Comparison of ENCODE assay signal across 1 cellular context in the genomic region with DNA sequence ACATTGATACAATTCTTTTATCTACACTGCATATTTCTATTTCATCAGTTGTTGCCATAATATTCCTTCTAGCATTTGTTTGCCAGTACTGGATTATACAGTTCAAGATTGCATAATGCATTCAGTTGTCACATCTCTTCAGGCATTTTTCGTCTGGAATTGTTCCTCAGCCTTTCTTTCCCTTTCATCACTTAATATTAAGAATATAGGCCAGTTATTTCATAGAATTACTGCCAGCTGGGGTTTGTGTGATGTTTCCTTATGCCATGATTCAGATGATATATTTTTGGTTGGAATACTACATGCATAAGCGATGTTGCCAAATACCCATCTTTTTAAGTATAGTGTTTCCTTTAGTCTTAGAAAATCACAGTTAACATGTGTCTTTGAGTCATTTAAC.
TF ChIP-seq lines count a peak whose summit lies in the region.

No MANE protein-coding gene starts in this region.

TF ChIP-seq in IMR-90, 13 proteins besides CTCF, POLR2A, EP300 and RAD21:
- peak; percentile 69 for TF ChIP-seq CEBPB (IDR thresholded peaks at IDR 0.05; ENCODE audit: low read depth, low read length)
- TF ChIP-seq FOS (IDR thresholded peaks at IDR 0.05; ENCODE audit: low read depth, low read length): no peak
